ENCODE assay signal across 8 cellular contexts in genomic region chr12:47818701-47819543, GRCh38. TPM values are rescaled to one million over a fixed set of nuclear protein-coding genes. Genes with fewer than 3 reads are reported as not detected.
DNase-seq lines count a peak whose midpoint lies in the region; ATAC-seq and TF ChIP-seq lines count a peak whose summit lies in the region.

No MANE protein-coding gene starts in this region.

- no peaks in the 10 kb centered on the region for H3K9me3 Mint-ChIP-seq in activated T-cell treated with anti-CD3 and anti-CD28 coated beads, Interleukin-2, amount 50 U/mL, for 4 hours

- H3K9me2 ChIP-seq in Loucy (replicated peaks; ENCODE audit: low read depth, low read length) (no peaks in the 10 kb centered on the region), neural cell (ENCODE audit: insufficient read depth, low read length) (no peaks in the 10 kb centered on the region)

- peaks cover 68% of the 10 kb centered on the region for H3K79me2 ChIP-seq in Loucy (ENCODE audit: insufficient read depth, low read length)
- peaks cover 13% of the 10 kb centered on the region for H3K79me2 ChIP-seq in neural cell (replicated peaks; ENCODE audit: insufficient read depth, low read length)

- H3K4me2 ChIP-seq in Loucy (ENCODE audit: low read depth, low read length, poor library complexity, severe bottlenecking) (peak overlapping the region; percentile 98), neural cell (ENCODE audit: low read length) (peak overlapping the region; percentile 44)

- H3K9ac ChIP-seq in Loucy (ENCODE audit: low read depth, low read length, poor library complexity, severe bottlenecking) (peak overlapping the region; percentile 89), neural cell (ENCODE audit: low read length) (peak overlapping the region; percentile 86)

- H3K27me3 ChIP-seq in Loucy (ENCODE audit: insufficient read depth, low read length, poor library complexity, severe bottlenecking) (no peaks in the 10 kb centered on the region), neural cell (ENCODE audit: insufficient read depth, low read depth, low read length) (no peaks in the 10 kb centered on the region)

- H3F3A ChIP-seq in Loucy (ENCODE audit: low read depth) (peaks cover 5% of the 10 kb centered on the region; the same call in 1 of the 2 replicates), neural cell (ENCODE audit: insufficient read depth, low read length, poor library complexity, severe bottlenecking) (no peaks in the 10 kb centered on the region)

- TF ChIP-seq EP300 in neural cell (conservative IDR thresholded peaks at IDR 0.05; ENCODE audit: poor library complexity, severe bottlenecking) = no peak

- peak overlapping the region; percentile 97 for H3K4me3 Mint-ChIP-seq in activated T-cell treated with anti-CD3 and anti-CD28 coated beads, Interleukin-2, amount 50 U/mL, for 4 hours

- H3K36me3 ChIP-seq in Loucy (ENCODE audit: insufficient read depth, low read length) (no peaks in the 10 kb centered on the region), neural cell (ENCODE audit: insufficient read depth, low read length) (no peaks in the 10 kb centered on the region)

- TF ChIP-seq RAD21 in neural cell (conservative IDR thresholded peaks at IDR 0.05) = peak; percentile 10

- no peaks in the 10 kb centered on the region for H3K27me3 Mint-ChIP-seq in activated T-cell treated with anti-CD3 and anti-CD28 coated beads, Interleukin-2, amount 50 U/mL, for 4 hours (ENCODE audit: low read depth)

- DNase-seq in activated T-cell treated with anti-CD3 and anti-CD28 coated beads, Interleukin-2, amount 50 U/mL, for 4 hours = peak; percentile 32
- DNase-seq in fibroblast of mammary gland (ENCODE audit: low read depth) = no peak
- DNase-seq in kidney glomerular epithelial cell (lab: John Stamatoyannopoulos, UW) = no peak
- no peak for DNase-seq in NCI-H748 (lab: John Stamatoyannopoulos, UW; ENCODE audit: unreplicated experiment)

- H3K36me3 Mint-ChIP-seq in activated T-cell treated with anti-CD3 and anti-CD28 coated beads, Interleukin-2, amount 50 U/mL, for 4 hours (ENCODE audit: insufficient read depth) = peaks cover 23% of the 10 kb centered on the region

- H3K9me3 ChIP-seq in Loucy (ENCODE audit: insufficient read depth, low read depth, low read length) = no peaks in the 10 kb centered on the region
- no peaks in the 10 kb centered on the region for H3K9me3 ChIP-seq in neural cell (ENCODE audit: low read length)

- peaks cover 55% of the 10 kb centered on the region for H3K4me1 ChIP-seq in Loucy (ENCODE audit: insufficient read depth, low read length, poor library complexity, severe bottlenecking)

- H3K4me3 ChIP-seq in Loucy (ENCODE audit: low read length, poor library complexity, severe bottlenecking) (peak overlapping the region; percentile 91), fibroblast of mammary gland (ENCODE audit: control insufficient read depth, low read depth, low read length) (peak overlapping the region; percentile 80), neural cell (ENCODE audit: low read length) (peak overlapping the region; percentile 75)

- peak; percentile 32 for ATAC-seq in GM21423 (IDR thresholded peaks at IDR 0.05; ENCODE audit: unreplicated experiment)
- ATAC-seq in activated T-cell treated with anti-CD3 and anti-CD28 coated beads, Interleukin-2, amount 50 U/mL, for 4 hours = peak; percentile 16 to 26

- TF ChIP-seq CTCF in C4-2B (conservative IDR thresholded peaks at IDR 0.05) (no peak; the same call in 1 of the 2 replicates), Loucy (conservative IDR thresholded peaks at IDR 0.05; ENCODE audit: low read length) (peak; percentile 48), fibroblast of mammary gland (conservative IDR thresholded peaks at IDR 0.05; ENCODE audit: control insufficient read depth, insufficient read depth, low read depth, low read length) (peak; percentile 22), neural cell (IDR thresholded peaks at IDR 0.05; ENCODE audit: poor library complexity, severe bottlenecking) (peak; percentile 46)

- no peak overlapping the region; the same call in 1 of the 2 replicates for H2AFZ ChIP-seq in Loucy (ENCODE audit: low read length)
- H2AFZ ChIP-seq in neural cell (ENCODE audit: low read depth, low read length) = peak overlapping the region; percentile 76

- H4K20me1 ChIP-seq in Loucy (ENCODE audit: insufficient read depth, low read length, poor library complexity, severe bottlenecking) (peaks cover 34% of the 10 kb centered on the region), neural cell (ENCODE audit: insufficient read depth) (no peaks in the 10 kb centered on the region)

- peaks cover 80% of the 10 kb centered on the region for H3K4me1 Mint-ChIP-seq in activated T-cell treated with anti-CD3 and anti-CD28 coated beads, Interleukin-2, amount 50 U/mL, for 4 hours (ENCODE audit: low read depth)

- H3K27ac ChIP-seq in C4-2B (peak overlapping the region; percentile 85), neural cell (ENCODE audit: low read length) (peak overlapping the region; percentile 36)

TF ChIP-seq in neural cell, 6 proteins besides CTCF, POLR2A, EP300 and RAD21:
- TF ChIP-seq MXI1 (conservative IDR thresholded peaks at IDR 0.05; ENCODE audit: poor library complexity, severe bottlenecking) (no peak), REST (IDR thresholded peaks at IDR 0.05; ENCODE audit: borderline replicate concordance) (no peak), SMC3 (conservative IDR thresholded peaks at IDR 0.05; ENCODE audit: poor library complexity) (no peak), TAF1 (IDR thresholded peaks at IDR 0.05; ENCODE audit: low read depth) (no peak), EZH2 (IDR thresholded peaks at IDR 0.05; ENCODE audit: borderline replicate concordance, insufficient read depth, low read length, poor library complexity, severe bottlenecking) (no peak), POLR2AphosphoS5 (IDR thresholded peaks at IDR 0.05) (no peak)

RNA-seq across cellular contexts. Expression of gene HDAC7, which starts 0.8 kb away (rescaled TPM):
- 100 to 1,000 TPM; 168 to 199 (median 199) TPM for total RNA-seq in activated T-cell treated with anti-CD3 and anti-CD28 coated beads, Interleukin-2, amount 50 U/mL, for 4 hours
- 30.2 and 51.5 TPM in 2 replicates for polyA plus RNA-seq in neural cell
- 11.9 and 18.7 TPM in 2 replicates for polyA minus RNA-seq in neural cell

RNA-seq across cellular contexts. Expression of gene SLC48A1, which starts 45.9 kb away (rescaled TPM):
- total RNA-seq in activated T-cell treated with anti-CD3 and anti-CD28 coated beads, Interleukin-2, amount 50 U/mL, for 4 hours = 1 to 10 TPM; 4.0 to 5.2 (median 5.0) TPM
- 8.0 and 8.5 TPM in 2 replicates for polyA plus RNA-seq in neural cell
- polyA minus RNA-seq in neural cell = 9.7 and 11.2 TPM in 2 replicates
